1 cellular context compared by ENCODE assay signal in genomic region chr1:111725192-111725591, GRCh38.
TF ChIP-seq lines count a peak whose summit lies in the region.

No MANE protein-coding gene starts in this region.

TF ChIP-seq in K562, 482 proteins besides CTCF, POLR2A, EP300 and RAD21:
- TF ChIP-seq ARID2 (IDR thresholded peaks at IDR 0.05) (no peak), ZNF740 (CRISPR knock-in tag; IDR thresholded peaks at IDR 0.05) (0 out of 2 replicates have a peak, but pooled peaks have one; percentile 40), ZNF740 (tag; IDR thresholded peaks at IDR 0.05) (no peak), VEZF1 (CRISPR knock-in tag; IDR thresholded peaks at IDR 0.05) (0 out of 2 replicates have a peak, but pooled peaks have one; percentile 12), RAD51 (IDR thresholded peaks at IDR 0.05; ENCODE audit: borderline replicate concordance, low read depth) (no peak), MAFK (IDR thresholded peaks at IDR 0.05; ENCODE audit: low read length) (no peak), USF1 (CRISPR knock-in tag; IDR thresholded peaks at IDR 0.05) (0 out of 2 replicates have a peak, but pooled peaks have one; percentile 23), USF2 (CRISPR knock-in tag; IDR thresholded peaks at IDR 0.05) (peak; percentile 25; the same call in 1 of the 2 replicates)
TF ChIP-seq in K562: peak in this region for 4.
